In genomic region chr9:96417610-96418073, GRCh38 we compare ENCODE assay signal across 8 cellular contexts. TPM values are rescaled to one million over a fixed set of nuclear protein-coding genes. Genes with fewer than 3 reads are reported as not detected.
DNase-seq lines count a peak whose midpoint lies in the region; ATAC-seq and TF ChIP-seq lines count a peak whose summit lies in the region.

No MANE protein-coding gene starts in this region.

- H3K27ac Mint-ChIP-seq in activated naive CD4-positive, alpha-beta T cell treated with anti-CD3 and anti-CD28 coated beads, Interleukin-2, amount 50 U/mL, for 72 hours = peak overlapping the region; percentile 94 to 95

- no peak overlapping the region for H3K27ac ChIP-seq in iPS DF 6.9 (ENCODE audit: low read length)

- no CpG with 5 or more reads among the region's 65 CpGs for WGBS in iPS DF 6.9 (ENCODE audit: insufficient coverage, insufficient read length)

- TF ChIP-seq CTCF in GM10248 (IDR thresholded peaks at IDR 0.05; ENCODE audit: control extremely low read depth, extremely low read depth, low read depth, missing control alignments) = no peak

- H3K36me3 ChIP-seq in iPS DF 6.9 (ENCODE audit: control insufficient read depth, insufficient read depth, low read length) = no peaks in the 10 kb centered on the region

- H3K4me1 ChIP-seq in iPS DF 6.9 (ENCODE audit: control insufficient read depth, insufficient read depth, low read length) = peaks cover 5% of the 10 kb centered on the region

- H3K4me3 ChIP-seq in GM08714 (ENCODE audit: low read length) (peak overlapping the region; percentile 82), iPS DF 6.9 (ENCODE audit: low read length) (peak overlapping the region; percentile 83)

- no peak for ATAC-seq in activated naive CD4-positive, alpha-beta T cell treated with anti-CD3 and anti-CD28 coated beads, Interleukin-2, amount 50 U/mL, for 72 hours
- no peak for ATAC-seq in HG03342 (IDR thresholded peaks at IDR 0.05; ENCODE audit: unreplicated experiment)

- no peaks in the 10 kb centered on the region for H3K27me3 ChIP-seq in iPS DF 6.9 (ENCODE audit: control insufficient read depth, insufficient read depth, low read length)

- no peaks in the 10 kb centered on the region for H3K9me3 Mint-ChIP-seq in activated naive CD4-positive, alpha-beta T cell treated with anti-CD3 and anti-CD28 coated beads, Interleukin-2, amount 50 U/mL, for 72 hours

- CTCF ChIA-PET in GM10248 (lab: Yijun Ruan, JAX) = no interaction called here

- POLR2A ChIA-PET in GM10248 (lab: Yijun Ruan, JAX) = no interaction called here

- H3K36me3 Mint-ChIP-seq in activated naive CD4-positive, alpha-beta T cell treated with anti-CD3 and anti-CD28 coated beads, Interleukin-2, amount 50 U/mL, for 72 hours = peaks cover 6 to 12% of the 10 kb centered on the region in 2 donors

- H3K9me3 ChIP-seq in iPS DF 6.9 (ENCODE audit: control insufficient read depth, insufficient read depth, low read length) = no peaks in the 10 kb centered on the region

- DNase-seq in HT-29 (ENCODE audit: low spot score) (peak; percentile 20), iPS DF 6.9 (ENCODE audit: low read depth, low spot score) (no peak), GM10248 (ENCODE audit: extremely low spot score) (no peak), NCI-H2029 (lab: John Stamatoyannopoulos, UW) (no peak)
- DNase-seq in activated naive CD4-positive, alpha-beta T cell treated with anti-CD3 and anti-CD28 coated beads, Interleukin-2, amount 50 U/mL, for 72 hours (ENCODE audit: low spot score in 2 of 2) = no peak
- DNase-seq in stimulated activated CD4-positive, alpha-beta T cell treated with anti-CD3 and anti-CD28 coated beads, Interleukin-1b, Interleukin-23, amount 100 ng/mL, for 48 hours = peak; percentile 43

RNA-seq across cellular contexts. Expression of gene ZNF367, which starts 0.5 kb away (rescaled TPM):
- total RNA-seq in HT-29 (2014; rRNA removed; shearing (Covaris generic)) = 18.7 and 22.0 TPM in 2 replicates
- 10 to 100 TPM; 17.7 to 42.6 TPM for total RNA-seq in activated naive CD4-positive, alpha-beta T cell treated with anti-CD3 and anti-CD28 coated beads, Interleukin-2, amount 50 U/mL, for 72 hours

RNA-seq across cellular contexts. Expression of gene HABP4, which starts 32.3 kb away (rescaled TPM):
- 3.3 and 5.0 TPM in 2 replicates for total RNA-seq in HT-29 (2014; rRNA removed; shearing (Covaris generic))
- 10 to 100 TPM in 1 of 2 donors, 1 to 10 TPM in 1; 6.4 to 15.7 TPM for total RNA-seq in activated naive CD4-positive, alpha-beta T cell treated with anti-CD3 and anti-CD28 coated beads, Interleukin-2, amount 50 U/mL, for 72 hours

RNA-seq across cellular contexts. Expression of gene SLC35D2, which starts 34.1 kb away (rescaled TPM):
- total RNA-seq in HT-29 (2014; rRNA removed; shearing (Covaris generic)) = 25.0 and 25.2 TPM in 2 replicates
- 1 to 10 TPM; 1.5 to 1.8 TPM for total RNA-seq in activated naive CD4-positive, alpha-beta T cell treated with anti-CD3 and anti-CD28 coated beads, Interleukin-2, amount 50 U/mL, for 72 hours

Comparison
In these comparisons a context has a peak if more than half of its experiments do, and no peak if none do; other contexts are left out.
1. DNase-seq: peak in HT-29 (single experiment) and stimulated activated CD4-positive, alpha-beta T cell treated with anti-CD3 and anti-CD28 coated beads, Interleukin-1b, Interleukin-23, amount 100 ng/mL, for 48 hours (single experiment); none in activated naive CD4-positive, alpha-beta T cell treated with anti-CD3 and anti-CD28 coated beads, Interleukin-2, amount 50 U/mL, for 72 hours (0 of 2), iPS DF 6.9 (single experiment), GM10248 (single experiment) and NCI-H2029 (single experiment).